8 cellular contexts compared by ENCODE assay signal in genomic region chr9:128099932-128100491, GRCh38. TPM values are rescaled to one million over a fixed set of nuclear protein-coding genes. Genes with fewer than 3 reads are reported as not detected.
DNase-seq lines count a peak whose midpoint lies in the region; ATAC-seq and TF ChIP-seq lines count a peak whose summit lies in the region.

No MANE protein-coding gene starts in this region.

- H3K36me3 Mint-ChIP-seq in Caco-2 (ENCODE audit: insufficient read depth, unreplicated experiment) (peaks cover 68% of the 10 kb centered on the region), progenitor cell of endocrine pancreas (ENCODE audit: insufficient read depth) (peaks cover 9% of the 10 kb centered on the region)
- H3K36me3 Mint-ChIP-seq in activated T-helper 17 cell treated with anti-CD3 and anti-CD28 coated beads, Interleukin-2, amount 50 U/mL, for 72 hours (ENCODE audit: low read depth): peaks cover 40% of the 10 kb centered on the region

- peak overlapping the region; percentile 67 for H3K4me3 ChIP-seq in Caco-2 (ENCODE audit: low read depth, low read length)
- H3K4me3 ChIP-seq in foreskin fibroblast (ENCODE audit: low read depth in 1 of 2, low read length in 2 of 2): peak overlapping the region; percentile 56 to 62
- H3K4me3 ChIP-seq in HAP-1: no peak overlapping the region

- peak overlapping the region; percentile 100 for H3K27ac Mint-ChIP-seq in Caco-2 (ENCODE audit: unreplicated experiment)
- H3K27ac Mint-ChIP-seq in activated T-helper 17 cell treated with anti-CD3 and anti-CD28 coated beads, Interleukin-2, amount 50 U/mL, for 72 hours: peak overlapping the region; percentile 62
- peak overlapping the region; percentile 100 for H3K27ac Mint-ChIP-seq in progenitor cell of endocrine pancreas

- POLR2A ChIA-PET in Caco-2 (lab: Charles Lee): interaction anchor here (0.8 to 1.1 kb wide), 2 partner anchors 15 to 119 kb away, joined by 3 to 5 read pairs; no protein-coding TSS in a partner anchor

- TF ChIP-seq CTCF in Caco-2 (IDR thresholded peaks at IDR 0.05; ENCODE audit: insufficient read depth in 1 of 2, low read depth in 1 of 2, low read length in 1 of 2, severe bottlenecking in 1 of 2, unreplicated experiment in 1 of 2): no peak
- TF ChIP-seq CTCF in foreskin fibroblast (IDR thresholded peaks at IDR 0.05; ENCODE audit: low read depth, low read length): no peak
- TF ChIP-seq CTCF in progenitor cell of endocrine pancreas (IDR thresholded peaks at IDR 0.05; ENCODE audit: unreplicated experiment): no peak

- no peak for DNase-seq in Caco-2
- no peak for DNase-seq in foreskin fibroblast
- no peak for DNase-seq in progenitor cell of endocrine pancreas (ENCODE audit: low spot score, unreplicated experiment)
- no peak for DNase-seq in stimulated activated CD4-positive, alpha-beta T cell treated with anti-CD3 and anti-CD28 coated beads, Interleukin-4, amount 100 ng/mL, for 1 hour
- DNase-seq in HAP-1 (ENCODE audit: low spot score in 2 of 2): no peak
- DNase-seq in AML-193 (lab: John Stamatoyannopoulos, UW): no peak

- in situ Hi-C loops in HAP-1 (cut with MboI; ENCODE audit: low sequenced_read_pairs): no loop called here

- H3K9me3 Mint-ChIP-seq in Caco-2 (ENCODE audit: unreplicated experiment): no peaks in the 10 kb centered on the region
- H3K9me3 Mint-ChIP-seq in activated T-helper 17 cell treated with anti-CD3 and anti-CD28 coated beads, Interleukin-2, amount 50 U/mL, for 72 hours: no peaks in the 10 kb centered on the region
- no peaks in the 10 kb centered on the region for H3K9me3 Mint-ChIP-seq in progenitor cell of endocrine pancreas (ENCODE audit: low read depth)

- H3K4me3 Mint-ChIP-seq in Caco-2 (ENCODE audit: unreplicated experiment): peak overlapping the region; percentile 99
- H3K4me3 Mint-ChIP-seq in activated T-helper 17 cell treated with anti-CD3 and anti-CD28 coated beads, Interleukin-2, amount 50 U/mL, for 72 hours: peak overlapping the region; percentile 37
- H3K4me3 Mint-ChIP-seq in progenitor cell of endocrine pancreas (ENCODE audit: low read depth): no peak overlapping the region

- peak; percentile 37 for ATAC-seq in activated T-helper 17 cell treated with anti-CD3 and anti-CD28 coated beads, Interleukin-2, amount 50 U/mL, for 72 hours (replicated peaks)
- no peak for ATAC-seq in GM21526 (IDR thresholded peaks at IDR 0.05; ENCODE audit: low FRiP score, unreplicated experiment)

- H3K4me1 ChIP-seq in Caco-2 (peaks cover 38% of the 10 kb centered on the region), HAP-1 (peaks cover 12% of the 10 kb centered on the region)

- no TSS peak for BruUV-seq in Caco-2 (replicated peaks; lab: Mats Ljungman, UMichigan)

- H3K27me3 ChIP-seq in Caco-2 (replicated peaks; ENCODE audit: control insufficient read depth, insufficient read depth, low read length) (no peaks in the 10 kb centered on the region), HAP-1 (ENCODE audit: low read depth) (no peaks in the 10 kb centered on the region)

- no peaks in the 10 kb centered on the region for H3K9me3 ChIP-seq in Caco-2
- H3K9me3 ChIP-seq in HAP-1: no peaks in the 10 kb centered on the region

- H3K27me3 Mint-ChIP-seq in Caco-2 (ENCODE audit: insufficient read depth, unreplicated experiment) (no peaks in the 10 kb centered on the region), progenitor cell of endocrine pancreas (no peaks in the 10 kb centered on the region)
- H3K27me3 Mint-ChIP-seq in activated T-helper 17 cell treated with anti-CD3 and anti-CD28 coated beads, Interleukin-2, amount 50 U/mL, for 72 hours: no peaks in the 10 kb centered on the region

- intact Hi-C loops in Caco-2 (cut with micrococcal nuclease; ENCODE audit: unreplicated experiment): no loop called here

- peaks cover 5% of the 10 kb centered on the region; the same call in 1 of the 2 replicates for H3K36me3 ChIP-seq in Caco-2 (ENCODE audit: control insufficient read depth, insufficient read depth, low read length)
- peaks cover 37% of the 10 kb centered on the region for H3K36me3 ChIP-seq in HAP-1 (replicated peaks)

- H3K4me1 Mint-ChIP-seq in Caco-2 (ENCODE audit: low read depth, unreplicated experiment): peaks cover 13% of the 10 kb centered on the region
- peaks cover 19% of the 10 kb centered on the region for H3K4me1 Mint-ChIP-seq in activated T-helper 17 cell treated with anti-CD3 and anti-CD28 coated beads, Interleukin-2, amount 50 U/mL, for 72 hours
- peaks cover 21% of the 10 kb centered on the region for H3K4me1 Mint-ChIP-seq in progenitor cell of endocrine pancreas (ENCODE audit: low read depth)

- CTCF ChIA-PET in Caco-2 (lab: Charles Lee): interaction anchor here (1.0 kb wide), 1 partner anchor 18 kb away, joined by 4 read pairs; no protein-coding TSS in a partner anchor

RNA-seq across cellular contexts. Expression of gene PTGES2, which starts 27.5 kb away (rescaled TPM):
- 114 and 123 TPM in 2 replicates for total RNA-seq in Caco-2 (2022)
- total RNA-seq in activated T-helper 17 cell treated with anti-CD3 and anti-CD28 coated beads, Interleukin-2, amount 50 U/mL, for 72 hours: 10 to 100 TPM; 15.3 to 32.3 TPM
- total RNA-seq in progenitor cell of endocrine pancreas: 60.4 and 61.5 TPM in 2 replicates

RNA-seq across cellular contexts. Expression of gene SLC25A25, which starts 32.0 kb away (rescaled TPM):
- total RNA-seq in Caco-2 (2022) (16.5 and 18.5 TPM in 2 replicates), progenitor cell of endocrine pancreas (9.7 and 10.0 TPM in 2 replicates)
- 10 to 100 TPM; 10.8 to 12.7 TPM for total RNA-seq in activated T-helper 17 cell treated with anti-CD3 and anti-CD28 coated beads, Interleukin-2, amount 50 U/mL, for 72 hours

RNA-seq across cellular contexts. Expression of gene NAIF1, which starts 32.9 kb away (rescaled TPM):
- total RNA-seq in Caco-2 (2022) (8.5 and 8.6 TPM in 2 replicates), progenitor cell of endocrine pancreas (9.6 and 10.8 TPM in 2 replicates)
- 10 to 100 TPM in 1 of 2 donors, 1 to 10 TPM in 1; 9.0 to 15.0 TPM for total RNA-seq in activated T-helper 17 cell treated with anti-CD3 and anti-CD28 coated beads, Interleukin-2, amount 50 U/mL, for 72 hours

RNA-seq across cellular contexts. Expression of gene LCN2, which starts 49.2 kb away (rescaled TPM):
- total RNA-seq in Caco-2 (2022) (not detected in 2 replicates), progenitor cell of endocrine pancreas (not detected in 2 replicates)
- not detected for total RNA-seq in activated T-helper 17 cell treated with anti-CD3 and anti-CD28 coated beads, Interleukin-2, amount 50 U/mL, for 72 hours
